5 cellular contexts compared by ENCODE assay signal in genomic region chr20:39458452-39458851, GRCh38.
"Had no signal": no experiment of that assay in that cellular context is flagged by ENCODE, and none has a peak within 500 bp of the region (broad histone marks: within the 10 kb centered on the region; RNA-seq: fewer than 3 reads in every experiment).

No MANE protein-coding gene starts in this region.

- H3K27ac ChIP-seq: GM23248 had no signal

- DNase-seq: GM23248, GOT3, H9, HCEC 1CT, IMR-90 had no signal

- H3K4me3 ChIP-seq: GM23248 had no signal

- H2AFZ ChIP-seq: GM23248 had no signal

- H3K9ac ChIP-seq: GM23248 had no signal
